Comparison of ENCODE assay signal across 14 cellular contexts in the genomic region with DNA sequence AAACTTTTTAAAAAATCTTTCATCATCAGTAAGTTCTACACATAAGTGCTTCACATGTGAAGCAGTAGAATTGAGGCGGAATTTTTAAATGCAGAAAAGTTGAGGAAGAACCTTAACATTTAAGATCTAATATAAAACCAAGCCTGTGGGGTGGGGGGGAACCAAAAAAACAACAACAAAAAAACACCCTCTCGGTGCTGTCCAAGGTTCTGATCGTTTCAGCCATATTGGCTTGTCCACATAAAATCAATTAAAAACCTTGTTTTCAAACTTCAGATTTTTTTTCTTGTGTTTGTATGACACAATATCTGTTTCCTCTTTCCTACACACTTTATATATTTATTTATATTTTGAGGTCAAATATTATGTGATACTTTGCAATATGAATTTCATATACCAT.
"Had no signal": no experiment of that assay in that cellular context is flagged by ENCODE, and none has a peak within 500 bp of the region (broad histone marks: within the 10 kb centered on the region; RNA-seq: fewer than 3 reads in every experiment).

No MANE protein-coding gene starts in this region.

- DNase-seq: activated CD4-positive, alpha-beta T cell treated with anti-CD3 and anti-CD28 coated beads, Interleukin-2, amount 50 U/mL, for 1 hour; activated gamma-delta T cell; effector CD8-positive, alpha-beta T cell; lower lobe of right lung; midbrain; stimulated activated CD4-positive, alpha-beta T cell treated with anti-CD3 and anti-CD28 coated beads, Interleukin-2, amount 100 ng/mL, for 24 hours; stimulated activated naive CD4-positive, alpha-beta T cell treated with Interleukin-2 at 50 U/mL for 16 hours; T1000; thyroid gland had no signal

- H3K4me3 Mint-ChIP-seq: activated naive CD8-positive, alpha-beta T cell; nephron had no signal

- H3K27ac ChIP-seq: esophagus muscularis mucosa, lower lobe of right lung, right atrium auricular region, thyroid gland had no signal

- H3K9me3 ChIP-seq: esophagus muscularis mucosa, lower lobe of right lung, right atrium auricular region, thyroid gland had no signal

- H3K27ac Mint-ChIP-seq: activated naive CD8-positive, alpha-beta T cell; nephron; progenitor cell of endocrine pancreas had no signal

- H3K27me3 Mint-ChIP-seq: activated naive CD8-positive, alpha-beta T cell; progenitor cell of endocrine pancreas had no signal

- H3K4me3 ChIP-seq: esophagus muscularis mucosa, lower lobe of right lung, right atrium auricular region, thyroid gland had no signal

- H3K4me1 ChIP-seq: esophagus muscularis mucosa, lower lobe of right lung, right atrium auricular region had no signal

- ATAC-seq: lower lobe of right lung had no signal

- H3K27me3 ChIP-seq: esophagus muscularis mucosa, right atrium auricular region, thyroid gland had no signal
